Comparison of ENCODE assay signal across 19 cellular contexts in the genomic region with DNA sequence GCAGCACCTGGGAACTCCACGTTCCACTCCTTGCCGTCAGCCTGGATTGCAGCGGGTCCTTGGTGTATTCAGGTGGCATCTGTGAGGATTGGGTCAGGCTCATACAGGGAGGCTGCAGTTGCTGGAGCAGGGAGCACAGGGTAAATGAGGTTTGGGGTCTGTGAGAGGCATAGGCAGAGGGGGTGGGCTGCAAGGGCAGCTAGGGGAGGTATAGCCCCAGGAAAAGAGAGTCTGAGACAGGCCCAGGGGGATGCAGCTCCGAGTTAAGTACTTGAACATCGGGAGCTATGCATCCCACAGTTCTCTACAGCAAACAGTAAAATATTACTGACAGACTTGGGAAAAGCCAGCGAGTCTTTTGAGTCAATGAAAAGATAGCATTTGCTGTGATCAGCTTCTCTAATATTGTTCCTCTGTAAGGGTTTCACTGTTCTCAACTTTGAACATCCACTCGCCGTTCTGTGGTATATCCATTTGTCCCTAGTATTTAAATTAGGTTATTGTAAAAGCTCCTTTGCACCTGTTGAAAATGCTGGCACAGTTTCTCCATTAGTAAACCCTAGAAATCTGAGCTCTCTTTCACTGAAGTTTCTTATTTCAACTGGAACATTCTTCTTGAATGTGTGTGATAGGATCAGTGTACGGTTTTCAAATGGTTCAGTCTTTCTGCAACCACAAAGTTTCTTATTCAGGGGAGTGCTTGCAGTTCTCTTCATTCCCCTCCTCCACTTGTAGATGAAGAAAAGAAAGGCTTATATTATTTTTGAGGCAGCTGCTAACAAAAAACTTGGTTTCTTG.
DNase-seq lines count a peak whose midpoint lies in the region; ATAC-seq, FAIRE-seq and TF ChIP-seq lines count a peak whose summit lies in the region.
"Had no signal": no experiment of that assay in that cellular context is flagged by ENCODE, and none has a peak within 500 bp of the region (broad histone marks: within the 10 kb centered on the region; RNA-seq: fewer than 3 reads in every experiment).

No MANE protein-coding gene starts in this region.

- POLR2A ChIA-PET in T-cell (lab: Charles Lee), result no interaction called here

- FAIRE-seq in G401.6 (lab: Jason Lieb, UNC), result peak; percentile 17
- FAIRE-seq: small intestine, TTC549 had no signal

- DNase-seq in astrocyte of the hippocampus (ENCODE audit: low read depth, low spot score) (peak; percentile 67), T-cell (no peak), iPS-NIHi11 (ENCODE audit: low spot score) (no peak), AG20443 (ENCODE audit: low spot score) (no peak), HK-2 (ENCODE audit: unreplicated experiment) (no peak)
- DNase-seq: activated CD8-positive, alpha-beta T cell treated with anti-CD3 and anti-CD28 coated beads, Interleukin-2, amount 10 ng/mL, durations not matched to agents 7 days and 5 days; anterior cingulate cortex; lower lobe of right lung; MM.1S; NCI-H2081 treated with DMSO at 0.1 percent for 48 hours; nucleus accumbens; SIG-M5; small intestine had no signal

- H3K4me1 Mint-ChIP-seq in IgD-negative memory B cell (peaks cover 48 to 76% (median 57%) of the 10 kb centered on the region in 3 donors), nephron (peaks cover 82% of the 10 kb centered on the region), T-cell (no peaks in the 10 kb centered on the region)
- H3K4me1 Mint-ChIP-seq: activated T-helper 17 cell treated with anti-CD3 and anti-CD28 coated beads, Interleukin-2, amount 50 U/mL, for 72 hours had no signal

- H3K36me3 Mint-ChIP-seq in IgD-negative memory B cell (no peaks in the 10 kb centered on the region), nephron (ENCODE audit: low read depth) (no peaks in the 10 kb centered on the region), T-cell (no peaks in the 10 kb centered on the region)

- no peak for ATAC-seq in T-cell (replicated peaks in 1 of 4)
- ATAC-seq: activated CD8-positive, alpha-beta T cell treated with anti-CD3 and anti-CD28 coated beads, Interleukin-2, amount 10 ng/mL, durations not matched to agents 7 days and 5 days; activated T-helper 17 cell treated with anti-CD3 and anti-CD28 coated beads, Interleukin-2, amount 50 U/mL, for 72 hours; lower lobe of right lung had no signal

- H3K27me3 Mint-ChIP-seq in IgD-negative memory B cell (no peaks in the 10 kb centered on the region), nephron (ENCODE audit: low read depth) (no peaks in the 10 kb centered on the region), T-cell (peaks cover 7% of the 10 kb centered on the region in 2 donors)
- H3K27me3 Mint-ChIP-seq: stimulated activated naive CD8-positive, alpha-beta T cell treated with anti-CD3 and anti-CD28 coated beads, Interleukin-15, Interleukin-2, amounts not matched to agents 100 ng/mL and 50 ng/mL, for 24 hours had no signal

- H3K4me3 Mint-ChIP-seq in IgD-negative memory B cell (peak overlapping the region in 1 of 4 donors; percentile 63), nephron (peak overlapping the region in 1 of 3 experiments; percentile 35), T-cell (no peak overlapping the region)
- H3K4me3 Mint-ChIP-seq: activated CD8-positive, alpha-beta T cell treated with anti-CD3 and anti-CD28 coated beads, Interleukin-2, amount 10 ng/mL, durations not matched to agents 7 days and 5 days; activated T-helper 17 cell treated with anti-CD3 and anti-CD28 coated beads, Interleukin-2, amount 50 U/mL, for 72 hours; stimulated activated naive CD8-positive, alpha-beta T cell treated with anti-CD3 and anti-CD28 coated beads, Interleukin-15, Interleukin-2, amounts not matched to agents 100 ng/mL and 50 ng/mL, for 24 hours had no signal

- H3K9me3 Mint-ChIP-seq in IgD-negative memory B cell (no peaks in the 10 kb centered on the region), nephron (no peaks in the 10 kb centered on the region), T-cell (no peaks in the 10 kb centered on the region)
- H3K9me3 Mint-ChIP-seq: activated T-helper 17 cell treated with anti-CD3 and anti-CD28 coated beads, Interleukin-2, amount 50 U/mL, for 72 hours; stimulated activated naive CD8-positive, alpha-beta T cell treated with anti-CD3 and anti-CD28 coated beads, Interleukin-15, Interleukin-2, amounts not matched to agents 100 ng/mL and 50 ng/mL, for 24 hours had no signal

- CTCF ChIA-PET in T-cell (lab: Charles Lee), result interaction anchor here in 1 of 2 donors (0.6 kb wide), 1 partner anchor 25 kb away, joined by 5 read pairs; no protein-coding TSS in a partner anchor

- H3K27ac Mint-ChIP-seq in IgD-negative memory B cell, result peak overlapping the region in 2 of 3 donors; percentile 6 to 76
- H3K27ac Mint-ChIP-seq in nephron, result peak overlapping the region; percentile 71 to 89 (median 76)
- no peak overlapping the region for H3K27ac Mint-ChIP-seq in T-cell
- H3K27ac Mint-ChIP-seq: activated CD8-positive, alpha-beta T cell treated with anti-CD3 and anti-CD28 coated beads, Interleukin-2, amount 10 ng/mL, durations not matched to agents 7 days and 5 days; activated T-helper 17 cell treated with anti-CD3 and anti-CD28 coated beads, Interleukin-2, amount 50 U/mL, for 72 hours; stimulated activated naive CD8-positive, alpha-beta T cell treated with anti-CD3 and anti-CD28 coated beads, Interleukin-15, Interleukin-2, amounts not matched to agents 100 ng/mL and 50 ng/mL, for 24 hours had no signal

- no peak for TF ChIP-seq CTCF in nephron (IDR thresholded peaks at IDR 0.05; ENCODE audit: unreplicated experiment in 3 of 3)

Comparison
In these comparisons a context has a peak if more than half of its experiments do, and no peak if none do; other contexts are left out.
1. H3K27ac Mint-ChIP-seq: peak in IgD-negative memory B cell (2 of 3) and nephron (3 of 3); none in T-cell (0 of 2).